Comparison of ENCODE assay signal across 24 cellular contexts in the genomic region with DNA sequence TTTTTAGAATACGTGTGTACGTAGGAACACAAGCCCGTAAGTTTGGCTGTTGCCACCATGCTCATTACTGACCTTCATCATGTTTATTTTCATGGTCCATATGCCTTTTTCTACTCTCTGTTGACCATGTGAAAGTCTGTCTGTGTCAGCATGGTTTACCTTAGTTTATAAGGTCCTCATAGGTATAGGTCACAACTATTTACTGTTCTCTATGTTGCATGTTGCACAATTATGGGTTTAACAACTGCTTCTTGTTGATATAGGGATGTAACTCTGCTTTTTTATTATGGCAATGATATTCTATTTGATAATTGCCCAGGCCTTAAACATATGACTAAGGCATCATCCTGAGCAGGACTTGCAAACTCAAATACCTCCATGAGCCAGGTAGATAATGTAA. TPM values are rescaled to one million over a fixed set of nuclear protein-coding genes. Genes with fewer than 3 reads are reported as not detected.
DNase-seq lines count a peak whose midpoint lies in the region; ATAC-seq, FAIRE-seq and TF ChIP-seq lines count a peak whose summit lies in the region.
"Had no signal": no experiment of that assay in that cellular context is flagged by ENCODE, and none has a peak within 500 bp of the region (broad histone marks: within the 10 kb centered on the region; RNA-seq: fewer than 3 reads in every experiment).

No MANE protein-coding gene starts in this region.

- no peaks in the 10 kb centered on the region for H4K20me1 ChIP-seq in GM23248 (ENCODE audit: insufficient read depth)

- peak overlapping the region in 1 of 2 donors; percentile 0 for H3K4me3 ChIP-seq in CD4-positive, alpha-beta memory T cell (ENCODE audit: low read length in 2 of 2)
- H3K4me3 ChIP-seq in bronchial epithelial cell (ENCODE audit: low read depth, low read length) (no peak overlapping the region), mucosa of descending colon (no peak overlapping the region), GM23248 (no peak overlapping the region)
- H3K4me3 ChIP-seq: adrenal gland, left ventricle myocardium inferior, pancreas had no signal

- peak overlapping the region; percentile 46 for H3K27ac ChIP-seq in CD4-positive, alpha-beta memory T cell (ENCODE audit: low read depth, low read length)
- no peak overlapping the region for H3K27ac ChIP-seq in GM23248
- H3K27ac ChIP-seq: adrenal gland, left ventricle myocardium inferior, pancreas had no signal

- in situ Hi-C loops in GM23248 (cut with MboI), result no loop called here

- TF ChIP-seq CTCF in bronchial epithelial cell (IDR thresholded peaks at IDR 0.05; ENCODE audit: insufficient read depth, low read length, severe bottlenecking), result no peak
- TF ChIP-seq CTCF in mucosa of descending colon (IDR thresholded peaks at IDR 0.05), result no peak

- peaks cover 25 to 41% (median 31%) of the 10 kb centered on the region in 4 donors for H3K4me1 Mint-ChIP-seq in CD4-positive, alpha-beta memory T cell
- H3K4me1 Mint-ChIP-seq: nephron progenitor cell had no signal

- no peak for DNase-seq in CD4-positive, alpha-beta memory T cell
- DNase-seq in LoVo (ENCODE audit: low spot score) (peak; percentile 37), bronchial epithelial cell (ENCODE audit: low read depth) (peak; percentile 35), mucosa of descending colon (no peak), GM19238 (ENCODE audit: insufficient read length, low spot score) (no peak), GM23248 (no peak)
- DNase-seq: activated effector memory CD4-positive, alpha-beta T cell treated with Interleukin-2 at 50 U/mL for 16 hours; adrenal gland; cortex of kidney; head of caudate nucleus; Kasumi-1; left ventricle myocardium inferior; NCI-H1092; NCI-H1930; nephron progenitor cell; OCI-M1; pancreas; right cardiac atrium; SHP77 treated with DMSO at 0.1 percent for 48 hours had no signal

- no peaks in the 10 kb centered on the region for H3K79me2 ChIP-seq in GM23248 (ENCODE audit: insufficient read depth)

- H3K9ac ChIP-seq in GM23248, result no peak overlapping the region

- ATAC-seq in mucosa of descending colon (peak; percentile 92), HG03280 (IDR thresholded peaks at IDR 0.05; ENCODE audit: unreplicated experiment) (no peak)
- ATAC-seq: right cardiac atrium had no signal

- peaks cover 0 to 2% (median 0%) of the 10 kb centered on the region in 8 donors for H3K9me3 Mint-ChIP-seq in CD4-positive, alpha-beta memory T cell
- H3K9me3 Mint-ChIP-seq: HFFc6 had no signal

- H3K36me3 Mint-ChIP-seq in CD4-positive, alpha-beta memory T cell, result no peaks in the 10 kb centered on the region
- H3K36me3 Mint-ChIP-seq: CD14-positive monocyte had no signal

- POLR2A ChIA-PET in CD4-positive, alpha-beta memory T cell (lab: Charles Lee; ENCODE audit: partially characterized antibody), result interaction anchor here (0.8 to 4.1 kb wide), 9 partner anchors 8 to 151 kb away, joined by 3 to 49 read pairs (median 4); a partner anchor contains a TSS

- CTCF ChIA-PET in CD4-positive, alpha-beta memory T cell (lab: Charles Lee; ENCODE audit: partially characterized antibody), result interaction anchor here (2.2 kb wide), 1 partner anchor 13 kb away, joined by 5 read pairs; a partner anchor contains a TSS

- H3K27me3 Mint-ChIP-seq in CD4-positive, alpha-beta memory T cell, result no peaks in the 10 kb centered on the region

- intact Hi-C loops in CD4-positive, alpha-beta memory T cell (cut with micrococcal nuclease), result loop anchor here (1.0 to 5.0 kb wide), 2 partner anchors 13 to 42 kb away; no protein-coding TSS in a partner anchor
- intact Hi-C loops in mucosa of descending colon (cut with DNase I, micrococcal nuclease), result no loop called here

- peaks cover 42% of the 10 kb centered on the region for H3K4me1 ChIP-seq in CD4-positive, alpha-beta memory T cell (ENCODE audit: insufficient read depth, low read length)
- H3K4me1 ChIP-seq in mucosa of descending colon (ENCODE audit: low read depth) (peaks cover 4% of the 10 kb centered on the region), GM23248 (ENCODE audit: insufficient read depth) (peaks cover 8% of the 10 kb centered on the region)
- H3K4me1 ChIP-seq: adrenal gland, left ventricle myocardium inferior, pancreas had no signal

- H3K4me3 Mint-ChIP-seq in CD4-positive, alpha-beta memory T cell, result peak overlapping the region in 5 of 8 donors; percentile 19 to 86 (median 81)
- H3K4me3 Mint-ChIP-seq: CD14-positive monocyte, HFFc6, nephron progenitor cell had no signal

- H3K27ac Mint-ChIP-seq in CD4-positive, alpha-beta memory T cell, result peak overlapping the region; percentile 86 to 99 (median 96)
- H3K27ac Mint-ChIP-seq: CD14-positive monocyte, HFFc6, nephron progenitor cell had no signal

- no peaks in the 10 kb centered on the region for H3K36me3 ChIP-seq in CD4-positive, alpha-beta memory T cell (ENCODE audit: insufficient read depth, low read length)
- H3K36me3 ChIP-seq in bronchial epithelial cell (ENCODE audit: control insufficient read depth, insufficient read depth, low read length) (no peaks in the 10 kb centered on the region), mucosa of descending colon (ENCODE audit: low read depth) (no peaks in the 10 kb centered on the region), GM23248 (ENCODE audit: low read depth) (no peaks in the 10 kb centered on the region)
- H3K36me3 ChIP-seq: adrenal gland, left ventricle myocardium inferior, pancreas had no signal

- WGBS in GM23248 (ENCODE audit: low coverage in 1 of 2, low lambda C conversion rate in 2 of 2, missing lambda C conversion rate in 2 of 2), 2 experiments, result 97 to 99% methylated on average over 3 of the region's 3 CpGs

- no peak overlapping the region for H3K4me2 ChIP-seq in GM23248 (ENCODE audit: unreplicated experiment)

- peaks cover 5% of the 10 kb centered on the region; the same call in 1 of the 2 replicates for H3F3A ChIP-seq in GM23248 (ENCODE audit: insufficient read depth)

- H3K9me3 ChIP-seq in CD4-positive, alpha-beta memory T cell (ENCODE audit: control insufficient read depth in 1 of 2, low read length in 2 of 2), result no peaks in the 10 kb centered on the region
- H3K9me3 ChIP-seq in mucosa of descending colon, result no peaks in the 10 kb centered on the region
- no peaks in the 10 kb centered on the region for H3K9me3 ChIP-seq in GM23248 (ENCODE audit: low read depth)
- H3K9me3 ChIP-seq: adrenal gland, left ventricle myocardium inferior, pancreas had no signal

- no peak overlapping the region for H2AFZ ChIP-seq in GM23248

- FAIRE-seq in bronchial epithelial cell (lab: Jason Lieb, UNC), result no peak
- FAIRE-seq: G401.6, pancreas, urothelium cell line had no signal

- no peaks in the 10 kb centered on the region for H3K27me3 ChIP-seq in CD4-positive, alpha-beta memory T cell (ENCODE audit: insufficient read depth, low read length)
- H3K27me3 ChIP-seq in bronchial epithelial cell (ENCODE audit: control insufficient read depth, insufficient read depth, low read length) (no peaks in the 10 kb centered on the region), GM23248 (replicated peaks; ENCODE audit: insufficient read depth) (no peaks in the 10 kb centered on the region)
- H3K27me3 ChIP-seq: adrenal gland, pancreas had no signal

- H3K9me2 ChIP-seq in GM23248 (ENCODE audit: insufficient read depth), result no peaks in the 10 kb centered on the region

RNA-seq across cellular contexts. Expression of a gene that starts 13.4 kb away (rescaled TPM):
- total RNA-seq in CD4-positive, alpha-beta memory T cell, result 10 to 100 TPM; 51.1 to 52.9 TPM
- 1 to 10 TPM; 3.4 to 8.8 TPM for polyA plus RNA-seq in CD4-positive, alpha-beta memory T cell
- total RNA-seq in bronchial epithelial cell (27.4 and 39.4 TPM in 2 replicates), mucosa of descending colon (10 to 100 TPM; 33.4 to 58.4 (median 38.7) TPM)
- 28.3 and 29.8 TPM in 2 replicates for total RNA-seq in GM23248 (2014; rRNA removed; shearing (Covaris generic))
- polyA plus RNA-seq in GM23248 (2016; fragmentation: Nextera tagmentation; extraction: Ambion mirVana), result 8.0 and 8.8 TPM in 2 replicates

Comparison
In these comparisons a context has a peak if more than half of its experiments do, and no peak if none do; other contexts are left out.
1. DNase-seq: peak in LoVo (single experiment) and bronchial epithelial cell (single experiment); none in CD4-positive, alpha-beta memory T cell (0 of 5), mucosa of descending colon (0 of 3), GM19238 (single experiment) and GM23248 (single experiment).